1 cellular context compared by ENCODE assay signal in genomic region chr2:201432551-201433388, GRCh38.
TF ChIP-seq lines count a peak whose summit lies in the region.

No MANE protein-coding gene starts in this region.

TF ChIP-seq in SK-N-SH, 30 proteins besides CTCF, POLR2A, EP300 and RAD21 (continued from another document):
- TF ChIP-seq REST (IDR thresholded peaks at IDR 0.05; ENCODE audit: low read depth, low read length) (no peak), PBX3 (IDR thresholded peaks at IDR 0.05) (peak; percentile 33), MEF2A (IDR thresholded peaks at IDR 0.05; ENCODE audit: borderline replicate concordance, low read depth) (no peak), JUND (IDR thresholded peaks at IDR 0.05) (no peak), RCOR1 (IDR thresholded peaks at IDR 0.05; ENCODE audit: low read length) (peak; percentile 39; the same call in 1 of the 2 replicates), SMC3 (IDR thresholded peaks at IDR 0.05; ENCODE audit: low read depth, low read length) (no peak)
